Comparison of ENCODE assay signal across 15 cellular contexts in the genomic region with DNA sequence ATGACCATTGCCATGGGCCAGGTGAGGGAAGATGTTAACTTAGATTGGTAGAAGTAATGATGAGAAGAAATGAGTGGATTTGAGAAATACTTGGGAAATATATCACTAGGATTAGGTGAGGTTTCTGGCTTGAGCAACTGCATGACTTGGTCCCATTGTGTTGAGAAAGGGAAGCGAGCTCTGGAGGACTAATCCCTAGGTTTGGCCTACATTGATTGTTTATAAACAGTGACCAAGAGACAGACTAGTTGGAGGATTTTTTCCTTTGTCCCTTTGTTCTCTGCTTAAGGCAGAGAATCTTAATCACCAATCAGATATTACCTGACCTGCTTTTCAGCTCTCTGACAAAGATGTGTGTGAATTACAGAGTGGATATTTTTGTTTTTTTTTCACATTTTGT.
"Had no signal": no experiment of that assay in that cellular context is flagged by ENCODE, and none has a peak within 500 bp of the region (broad histone marks: within the 10 kb centered on the region; RNA-seq: fewer than 3 reads in every experiment).

No MANE protein-coding gene starts in this region.

- H3K27me3 ChIP-seq: body of pancreas, esophagus muscularis mucosa, ovary, thyroid gland had no signal

- H3K4me1 ChIP-seq: body of pancreas, thyroid gland had no signal

- ATAC-seq: activated CD8-positive, alpha-beta memory T cell treated with anti-CD3 and anti-CD28 coated beads, Interleukin-2, amount 10 ng/mL, durations not matched to agents 7 days and 5 days; body of pancreas; left cardiac atrium; naive thymus-derived CD8-positive, alpha-beta T cell; sciatic nerve; stimulated activated naive B cell treated with anti-CD40 and anti-IgM and Interleukin-4, amounts not matched to agents 10 μg/mL and 1 μg/mL and 100 μg/mL, for 72 hours had no signal

- H3K4me3 ChIP-seq: body of pancreas, esophagus muscularis mucosa, ovary, thyroid gland had no signal

- H3K36me3 ChIP-seq: ovary, thyroid gland had no signal

- FAIRE-seq: colon, islet of Langerhans had no signal

- H3K9me3 ChIP-seq: ovary, thyroid gland had no signal

- DNase-seq: activated CD4-positive, alpha-beta memory T cell treated with anti-CD3 and anti-CD28 coated beads, Interleukin-2, amount 10 ng/mL, durations not matched to agents 7 days and 5 days; activated CD4-positive, alpha-beta T cell treated with anti-CD3 and anti-CD28 coated beads for 48 hours; activated CD4-positive, CD25-positive, alpha-beta regulatory T cell; activated CD8-positive, alpha-beta memory T cell treated with anti-CD3 and anti-CD28 coated beads, Interleukin-2, amount 10 ng/mL, durations not matched to agents 7 days and 5 days; body of pancreas; caudate nucleus; left cardiac atrium; naive thymus-derived CD8-positive, alpha-beta T cell; ovary; stimulated activated naive B cell treated with anti-CD40 and anti-IgM and Interleukin-4, amounts not matched to agents 10 μg/mL and 1 μg/mL and 100 μg/mL, for 72 hours; thyroid gland had no signal
